8 cellular contexts compared by ENCODE assay signal in genomic region chr18:21739604-21740473, GRCh38. TPM values are rescaled to one million over a fixed set of nuclear protein-coding genes. Genes with fewer than 3 reads are reported as not detected.
A peak's percentile ranks its signal among the peaks of the same experiment; 100 is the strongest.
DNase-seq lines count a peak whose midpoint lies in the region; ATAC-seq and TF ChIP-seq lines count a peak whose summit lies in the region.

No MANE protein-coding gene starts in this region.

- no peak overlapping the region for H2BK120ac ChIP-seq in neuronal stem cell (ENCODE audit: low read depth, low read length)

- H3K4ac ChIP-seq in neuronal stem cell (ENCODE audit: low read length): no peak overlapping the region

- ATAC-seq in HG02884 (IDR thresholded peaks at IDR 0.05; ENCODE audit: unreplicated experiment): peak; percentile 17

- peak overlapping the region; percentile 98 for H2AFZ ChIP-seq in neuronal stem cell (ENCODE audit: low read length)

- H2BK5ac ChIP-seq in neuronal stem cell (ENCODE audit: low read length): no peak overlapping the region

- H3K36me3 Mint-ChIP-seq in endothelial cell (ENCODE audit: low read depth, unreplicated experiment): peaks cover 4% of the 10 kb centered on the region

- H3K27ac Mint-ChIP-seq in endothelial cell (ENCODE audit: unreplicated experiment): peak overlapping the region; percentile 75

- H2BK12ac ChIP-seq in neuronal stem cell (ENCODE audit: low read length): no peak overlapping the region

- no peak overlapping the region for H2BK15ac ChIP-seq in neuronal stem cell (ENCODE audit: low read length)

- H4K91ac ChIP-seq in neuronal stem cell (ENCODE audit: low read depth, low read length, poor library complexity): no peak overlapping the region

- H3K27me3 Mint-ChIP-seq in endothelial cell (ENCODE audit: unreplicated experiment): peaks cover 6% of the 10 kb centered on the region

- H3K79me1 ChIP-seq in neuronal stem cell (ENCODE audit: low read depth, low read length): peaks cover 4% of the 10 kb centered on the region

- H3K18ac ChIP-seq in neuronal stem cell (ENCODE audit: low read length): no peak overlapping the region

- WGBS in neuronal stem cell (ENCODE audit: extremely low coverage in 2 of 2, insufficient read length in 2 of 2, insufficient replicate concordance in 1 of 2), 2 donors: no CpG with 5 or more reads among the region's 19 CpGs

- TF ChIP-seq CTCF in Peyer's patch (IDR thresholded peaks at IDR 0.05) (no peak), endothelial cell (IDR thresholded peaks at IDR 0.05; ENCODE audit: unreplicated experiment) (no peak)

- no peak for TF ChIP-seq POLR2A in Peyer's patch (IDR thresholded peaks at IDR 0.05)

- peak overlapping the region; percentile 94 to 100 (median 98) for H3K27ac ChIP-seq in Peyer's patch
- H3K27ac ChIP-seq in neuronal stem cell (replicated peaks; ENCODE audit: low read length): peak overlapping the region; percentile 46

- H3K23ac ChIP-seq in neuronal stem cell (ENCODE audit: low read depth, low read length, poor library complexity): no peak overlapping the region

- peaks cover 0 to 32% (median 2%) of the 10 kb centered on the region in 4 donors for H3K4me1 ChIP-seq in Peyer's patch
- peaks cover 1 to 3% of the 10 kb centered on the region in 2 donors for H3K4me1 ChIP-seq in neuronal stem cell (ENCODE audit: control insufficient read depth in 2 of 2, insufficient read depth in 1 of 2, low read depth in 1 of 2, low read length in 2 of 2)

- H3K4me3 Mint-ChIP-seq in endothelial cell (ENCODE audit: unreplicated experiment): peak overlapping the region; percentile 90

- no peaks in the 10 kb centered on the region for H3K36me3 ChIP-seq in Peyer's patch
- H3K36me3 ChIP-seq in neuronal stem cell (replicated peaks in 1 of 2; ENCODE audit: control insufficient read depth in 2 of 2, insufficient read depth in 2 of 2, low read length in 2 of 2): peaks cover 0 to 15% of the 10 kb centered on the region in 2 donors

- peak overlapping the region; percentile 94 to 100 (median 98) for H3K4me3 ChIP-seq in Peyer's patch
- H3K4me3 ChIP-seq in neuronal stem cell (ENCODE audit: low read length in 2 of 2): peak overlapping the region in 1 of 2 donors; percentile 98

- no peak overlapping the region for H2AK5ac ChIP-seq in neuronal stem cell (ENCODE audit: low read depth, low read length)

- DNase-seq in DMS53 (lab: John Stamatoyannopoulos, UW) (peak; percentile 25), DMS53 treated with DMSO at 0.1 percent for 48 hours (lab: John Stamatoyannopoulos, UW; ENCODE audit: unreplicated experiment) (no peak), Peyer's patch (no peak), endothelial cell (ENCODE audit: low spot score) (no peak), neuronal stem cell (ENCODE audit: low spot score) (no peak), DMS114 treated with DMSO at 0.1 percent for 48 hours (lab: John Stamatoyannopoulos, UW; ENCODE audit: unreplicated experiment) (no peak)
- DNase-seq in stimulated activated CD4-positive, alpha-beta T cell treated with anti-CD3 and anti-CD28 coated beads, Interleukin-4, amount 100 ng/mL, for 24 hours: no peak

- H3K4me2 ChIP-seq in neuronal stem cell (ENCODE audit: insufficient read depth, low read length, poor library complexity, severe bottlenecking): peak overlapping the region; percentile 18

- no peak overlapping the region for H3K9ac ChIP-seq in neuronal stem cell (ENCODE audit: low read depth, low read length, poor library complexity)

- H3K27me3 ChIP-seq in Peyer's patch (no peaks in the 10 kb centered on the region), neuronal stem cell (ENCODE audit: control insufficient read depth in 3 of 3, insufficient read depth in 3 of 3, low read depth in 1 of 3, low read length in 3 of 3) (no peaks in the 10 kb centered on the region)

- no peak overlapping the region for H3K14ac ChIP-seq in neuronal stem cell (ENCODE audit: low read length)

- H3K9me3 ChIP-seq in Peyer's patch (no peaks in the 10 kb centered on the region), neuronal stem cell (replicated peaks in 1 of 2; ENCODE audit: control insufficient read depth in 2 of 2, insufficient read depth in 1 of 2, low read depth in 1 of 2, low read length in 2 of 2) (peaks cover 0 to 2% of the 10 kb centered on the region in 2 donors)

- H3K9me3 Mint-ChIP-seq in endothelial cell (ENCODE audit: unreplicated experiment): no peaks in the 10 kb centered on the region

- H4K8ac ChIP-seq in neuronal stem cell (ENCODE audit: low read depth, low read length): no peak overlapping the region

- peaks cover 28% of the 10 kb centered on the region for H3K4me1 Mint-ChIP-seq in endothelial cell (ENCODE audit: unreplicated experiment)

RNA-seq across cellular contexts. Expression of gene MIB1, which starts 0.8 kb away (rescaled TPM):
- total RNA-seq in Peyer's patch (10 to 100 TPM; 13.8 to 47.0 (median 18.3) TPM), endothelial cell (ENCODE audit: unreplicated experiment) (62.8 TPM)
- polyA plus RNA-seq in neuronal stem cell (2013, experiment 1 of 2): 34.4 TPM
- 35.7 TPM for polyA plus RNA-seq in neuronal stem cell (2013, experiment 2 of 2)

RNA-seq across cellular contexts. Expression of gene ABHD3, which starts 35.3 kb away (rescaled TPM):
- 100 to 1,000 TPM in 1 of 4 donors, 10 to 100 TPM in 3; 23.1 to 133 (median 47.2) TPM for total RNA-seq in Peyer's patch
- total RNA-seq in endothelial cell (ENCODE audit: unreplicated experiment): 13.8 TPM
- polyA plus RNA-seq in neuronal stem cell (2013, experiment 1 of 2): 4.6 TPM
- polyA plus RNA-seq in neuronal stem cell (2013, experiment 2 of 2): 4.6 TPM
